In the genomic region with DNA sequence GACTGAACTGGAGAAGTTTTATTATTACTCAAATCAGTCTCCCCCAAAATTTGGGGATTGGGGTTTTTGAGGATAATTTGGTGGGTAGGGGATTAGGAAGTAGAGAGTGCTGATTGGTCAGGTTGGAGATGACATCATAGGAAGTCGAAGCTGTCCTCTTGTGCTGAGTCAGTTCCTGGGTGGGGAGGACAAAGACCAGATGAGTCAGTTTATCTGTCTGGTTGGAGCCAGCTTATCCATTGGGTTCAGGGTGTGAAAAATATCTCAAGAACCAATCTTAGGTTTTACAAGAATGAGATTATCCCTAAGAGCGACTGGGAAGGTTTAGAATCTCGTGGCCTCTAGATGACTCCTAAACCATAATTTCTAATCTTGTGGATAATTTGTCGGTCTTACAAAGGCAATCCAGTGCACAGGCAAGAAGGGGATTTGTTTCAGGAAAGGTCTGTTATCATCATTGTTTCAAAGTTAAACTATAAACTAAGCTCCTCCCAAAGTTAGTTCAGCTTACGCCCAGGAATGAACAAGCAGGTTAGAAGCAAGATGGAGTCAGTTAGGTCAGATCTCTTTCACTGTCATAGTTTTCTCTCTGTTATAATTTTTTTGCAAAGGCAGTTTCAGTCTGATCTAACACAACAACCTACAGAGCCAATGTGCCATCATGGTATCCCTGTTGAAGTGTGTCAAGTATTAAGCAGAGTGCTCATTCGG, we compare ENCODE assay signal across 20 cellular contexts.
"Had no signal": no experiment of that assay in that cellular context is flagged by ENCODE, and none has a peak within 500 bp of the region (broad histone marks: within the 10 kb centered on the region; RNA-seq: fewer than 3 reads in every experiment).

No MANE protein-coding gene starts in this region.

- H3K4me3 ChIP-seq: adrenal gland, body of pancreas, lung, mucosa of descending colon had no signal

- H3K4me3 Mint-ChIP-seq: activated CD4-positive, alpha-beta T cell treated with anti-CD3 and anti-CD28 coated beads, Interleukin-2, amount 10 ng/mL, durations not matched to agents 24 days and 14 days; dendritic cell treated with granulocyte-macrophage colony-stimulating factor and Interleukin-4, amounts not matched to agents 40 ng/mL and 50 ng/mL, for 4 days; effector memory CD8-positive, alpha-beta T cell; naive thymus-derived CD8-positive, alpha-beta T cell; T-helper 1 cell treated with Interleukin-12 subunit alpha and Interleukin-12 subunit beta and Interleukin-4 antibody, amounts not matched to agents 30 μg/mL and 1 μg/mL, for 36 hours; WTC11 had no signal

- DNase-seq: activated CD4-positive, alpha-beta T cell treated with anti-CD3 and anti-CD28 coated beads, Interleukin-2, amount 10 ng/mL, durations not matched to agents 24 days and 14 days; activated CD8-positive, alpha-beta memory T cell treated with anti-CD3 and anti-CD28 coated beads for 24 hours; activated naive CD4-positive, alpha-beta T cell treated with anti-CD3 and anti-CD28 coated beads, Interleukin-2, amount 50 U/mL, for 16 hours; adrenal gland; body of pancreas; cerebellar nuclear complex; effector memory CD8-positive, alpha-beta T cell; glutamatergic neuron; left colon; mucosa of descending colon; naive thymus-derived CD8-positive, alpha-beta T cell; right cardiac atrium; stimulated activated CD4-positive, alpha-beta T cell treated with anti-CD3 and anti-CD28 coated beads, Interleukin-1b, Interleukin-23, amount 100 ng/mL, for 48 hours; stimulated activated naive CD4-positive, alpha-beta T cell treated with Interleukin-2 at 50 U/mL for 16 hours; trophoblast cell had no signal

- H3K9me3 ChIP-seq: adrenal gland, body of pancreas, mucosa of descending colon had no signal

- H3K4me1 Mint-ChIP-seq: activated CD4-positive, alpha-beta T cell treated with anti-CD3 and anti-CD28 coated beads, Interleukin-2, amount 10 ng/mL, durations not matched to agents 24 days and 14 days; naive thymus-derived CD8-positive, alpha-beta T cell had no signal

- H3K27ac Mint-ChIP-seq: activated CD4-positive, alpha-beta T cell treated with anti-CD3 and anti-CD28 coated beads, Interleukin-2, amount 10 ng/mL, durations not matched to agents 24 days and 14 days; dendritic cell treated with granulocyte-macrophage colony-stimulating factor and Interleukin-4, amounts not matched to agents 40 ng/mL and 50 ng/mL, for 4 days; effector memory CD8-positive, alpha-beta T cell; naive thymus-derived CD8-positive, alpha-beta T cell; progenitor cell of endocrine pancreas; T-helper 1 cell treated with Interleukin-12 subunit alpha and Interleukin-12 subunit beta and Interleukin-4 antibody, amounts not matched to agents 30 μg/mL and 1 μg/mL, for 36 hours; WTC11 had no signal

- H3K27me3 Mint-ChIP-seq: activated CD4-positive, alpha-beta T cell treated with anti-CD3 and anti-CD28 coated beads, Interleukin-2, amount 10 ng/mL, durations not matched to agents 24 days and 14 days; dendritic cell treated with granulocyte-macrophage colony-stimulating factor and Interleukin-4, amounts not matched to agents 40 ng/mL and 50 ng/mL, for 4 days; effector memory CD8-positive, alpha-beta T cell; naive thymus-derived CD8-positive, alpha-beta T cell; progenitor cell of endocrine pancreas had no signal

- H3K36me3 Mint-ChIP-seq: naive thymus-derived CD8-positive, alpha-beta T cell had no signal

- H3K4me1 ChIP-seq: adrenal gland, body of pancreas had no signal

- H3K27me3 ChIP-seq: adrenal gland, body of pancreas had no signal

- H3K36me3 ChIP-seq: adrenal gland had no signal

- H3K27ac ChIP-seq: adrenal gland, body of pancreas had no signal
